8 cellular contexts compared by ENCODE assay signal in the genomic region with DNA sequence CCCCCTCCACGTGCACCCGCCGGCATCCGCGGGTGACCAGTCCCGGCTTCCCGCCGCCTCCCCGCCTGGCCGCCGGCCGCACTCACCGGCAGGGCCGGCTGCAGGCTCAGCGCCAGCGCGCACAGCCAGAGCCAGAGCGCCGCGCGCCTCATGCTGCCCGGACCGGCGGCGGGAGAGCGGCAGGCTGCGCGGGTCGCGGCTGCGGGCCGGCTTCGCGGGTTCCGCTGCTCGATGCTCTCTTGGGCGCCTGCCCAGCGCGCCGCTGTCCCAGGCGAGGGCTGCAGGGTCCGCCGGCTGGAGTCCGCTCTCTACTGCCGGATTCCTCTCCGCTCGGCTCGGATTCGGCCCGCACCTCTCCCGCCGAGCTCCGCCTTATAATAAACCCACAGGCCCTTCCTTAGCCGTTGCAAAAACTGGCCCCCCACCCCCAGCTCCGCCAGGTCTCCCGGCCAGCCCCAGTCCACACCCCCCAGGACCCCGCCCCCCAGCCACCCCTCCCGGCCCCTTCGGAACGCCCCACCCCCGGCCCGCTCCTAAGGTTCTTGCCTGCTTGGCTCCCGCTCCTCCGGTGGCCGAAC. TPM values are rescaled to one million over a fixed set of nuclear protein-coding genes. Genes with fewer than 3 reads are reported as not detected.
DNase-seq lines count a peak whose midpoint lies in the region; ATAC-seq and TF ChIP-seq lines count a peak whose summit lies in the region.

TSS of gene SDC1 (minus strand) at position 415 of the 578 bp plus-strand sequence. CDS start at position 152, 263 bp downstream.

- H3K4me3 Mint-ChIP-seq in memory B cell = peak within 1 kb of the TSS; percentile 76

- H3K27ac Mint-ChIP-seq in memory B cell = no peak within 1 kb of the TSS

- no peaks in the 10 kb centered on the region for H3K9me3 Mint-ChIP-seq in memory B cell

- peak; percentile 2 for ATAC-seq in HG03139 (IDR thresholded peaks at IDR 0.05; ENCODE audit: unreplicated experiment)
- ATAC-seq in memory B cell (ENCODE audit: low read depth) = peak; percentile 24
- ATAC-seq in upper lobe of right lung = peak; percentile 70

- peak; percentile 58 for DNase-seq in GM06990 (ENCODE audit: extremely low read depth, insufficient read length)
- DNase-seq in RPMI7951 (ENCODE audit: low read depth) = peak; percentile 59
- no peak for DNase-seq in effector memory CD4-positive, alpha-beta T cell
- no peak for DNase-seq in memory B cell (ENCODE audit: low spot score in 2 of 2)
- DNase-seq in upper lobe of right lung = peak; percentile 84
- no peak for DNase-seq in GDM1 (lab: John Stamatoyannopoulos, UW)

- no peak for TF ChIP-seq CTCF in 22Rv1 (IDR thresholded peaks at IDR 0.05)
- TF ChIP-seq CTCF in GM06990 (IDR thresholded peaks at IDR 0.05; ENCODE audit: insufficient read depth, low read length, poor library complexity, severe bottlenecking) = no peak
- TF ChIP-seq CTCF in upper lobe of right lung (IDR thresholded peaks at IDR 0.05) = no peak

- peaks cover 21% of the 10 kb centered on the region for H3K27me3 Mint-ChIP-seq in memory B cell

- intact Hi-C loops in upper lobe of right lung (cut with DNase I) = no loop called here

- H3K4me3 ChIP-seq in GM06990 (replicated peaks; ENCODE audit: low read depth, low read length) (peak within 1 kb of the TSS; percentile 81), upper lobe of right lung (peak within 1 kb of the TSS; percentile 65)
- peak within 1 kb of the TSS; percentile 46 for H3K4me3 ChIP-seq in effector memory CD4-positive, alpha-beta T cell (ENCODE audit: insufficient read depth, low read depth, low read length, poor library complexity, severe bottlenecking)

- peaks cover 3% of the 10 kb centered on the region for H3K4me1 Mint-ChIP-seq in memory B cell

- H3K36me3 ChIP-seq in GM06990 (ENCODE audit: control insufficient read depth, insufficient read depth, low read length) (no peaks in the 10 kb centered on the region), upper lobe of right lung (no peaks in the 10 kb centered on the region)
- no peaks in the 10 kb centered on the region for H3K36me3 ChIP-seq in effector memory CD4-positive, alpha-beta T cell (ENCODE audit: control insufficient read depth, insufficient read depth, low read length)

- H3K4me1 ChIP-seq in effector memory CD4-positive, alpha-beta T cell (ENCODE audit: control insufficient read depth, insufficient read depth, low read length, poor library complexity, severe bottlenecking) = peaks cover 13% of the 10 kb centered on the region
- peaks cover 16% of the 10 kb centered on the region for H3K4me1 ChIP-seq in upper lobe of right lung

- H3K9me3 ChIP-seq in effector memory CD4-positive, alpha-beta T cell (ENCODE audit: control insufficient read depth, low read length) = no peaks in the 10 kb centered on the region
- no peaks in the 10 kb centered on the region for H3K9me3 ChIP-seq in upper lobe of right lung

- peaks cover 4% of the 10 kb centered on the region for H3K36me3 Mint-ChIP-seq in memory B cell

- H3K27me3 ChIP-seq in GM06990 (replicated peaks; ENCODE audit: control insufficient read depth, insufficient read depth, low read length) (no peaks in the 10 kb centered on the region), upper lobe of right lung (peaks cover 3% of the 10 kb centered on the region)
- H3K27me3 ChIP-seq in effector memory CD4-positive, alpha-beta T cell (replicated peaks; ENCODE audit: control insufficient read depth, insufficient read depth, low read length, poor library complexity, severe bottlenecking) = peaks cover 11% of the 10 kb centered on the region

- H3K27ac ChIP-seq in 22Rv1 (peak within 1 kb of the TSS; percentile 77), upper lobe of right lung (peak within 1 kb of the TSS; percentile 72)
- no peak within 1 kb of the TSS for H3K27ac ChIP-seq in effector memory CD4-positive, alpha-beta T cell (ENCODE audit: insufficient read depth, low read length, poor library complexity, severe bottlenecking)

RNA-seq across cellular contexts. Expression of gene SDC1, which starts in this region (rescaled TPM):
- total RNA-seq in RPMI7951 (2014; rRNA removed; shearing (Covaris generic)) = 28.8 and 42.3 TPM in 2 replicates
- total RNA-seq in upper lobe of right lung = 148 TPM

Comparison
In these comparisons a context has a peak if more than half of its experiments do, and no peak if none do; other contexts are left out.
1. DNase-seq: peak in GM06990 (single experiment), RPMI7951 (single experiment) and upper lobe of right lung (single experiment); none in effector memory CD4-positive, alpha-beta T cell (0 of 3), memory B cell (0 of 2) and GDM1 (single experiment).
2. ATAC-seq: peak in every context shown above with its lines; median percentile 70 in upper lobe of right lung; 24 in memory B cell; 2 in HG03139.
3. Peak in every context shown above with its lines, with median percentiles within 50 percentile points of each other: H3K4me3 ChIP-seq.